Comparison of ENCODE assay signal across 23 cellular contexts in the genomic region with DNA sequence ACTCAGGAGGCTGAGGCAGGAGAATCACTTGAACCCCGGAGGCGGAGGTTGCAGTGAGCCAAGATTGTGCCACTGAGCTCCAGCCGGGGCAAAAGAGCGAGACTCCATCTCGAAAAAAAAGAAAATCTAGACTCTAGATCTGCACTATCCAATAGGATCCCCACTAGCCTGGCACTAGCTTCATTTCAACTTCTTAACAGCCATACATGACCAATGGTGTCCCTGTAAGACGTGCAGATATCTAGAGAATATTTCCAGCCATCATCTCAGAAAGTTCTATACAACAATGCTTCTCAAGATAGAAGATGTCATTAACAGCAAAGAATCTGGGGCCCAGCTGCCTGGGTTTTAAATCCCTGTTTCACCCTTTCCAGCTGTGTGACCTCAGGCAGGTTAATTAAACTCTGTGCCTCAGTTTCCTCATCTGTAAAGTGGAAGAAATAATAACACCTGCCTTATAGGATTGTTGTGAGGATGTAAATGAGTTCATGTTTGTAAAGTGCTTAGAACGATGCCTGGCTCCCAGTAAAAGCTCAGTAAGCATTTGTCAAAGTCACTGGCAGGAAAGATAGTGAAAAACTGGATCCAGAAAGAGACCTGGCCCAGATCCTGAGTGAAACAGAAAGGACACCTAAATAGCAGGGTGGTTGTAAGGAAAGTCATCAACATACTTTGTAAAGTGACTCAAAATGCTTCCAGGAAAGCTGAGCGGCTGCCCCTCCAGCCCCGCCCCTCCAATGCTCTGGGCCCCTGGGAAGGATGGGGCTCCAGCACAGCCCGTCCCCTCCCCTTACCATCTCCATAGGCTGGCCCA. TPM values are rescaled to one million over a fixed set of nuclear protein-coding genes. Genes with fewer than 3 reads are reported as not detected.
"Had no signal": no experiment of that assay in that cellular context is flagged by ENCODE, and none has a peak within 500 bp of the region (broad histone marks: within the 10 kb centered on the region; RNA-seq: fewer than 3 reads in every experiment).

No MANE protein-coding gene starts in this region.

- H3K27me3 ChIP-seq: sigmoid colon had no signal

- H3K9me3 ChIP-seq: sigmoid colon had no signal

- H3K27me3 Mint-ChIP-seq: activated naive CD8-positive, alpha-beta T cell treated with anti-CD3 and anti-CD28 coated beads for 36 hours had no signal

- H3K27ac ChIP-seq: SK-N-MC had no signal

- H3K4me3 ChIP-seq: lung, sigmoid colon, SK-N-MC had no signal

- H3K9me3 Mint-ChIP-seq: activated naive CD8-positive, alpha-beta T cell treated with anti-CD3 and anti-CD28 coated beads for 36 hours; endodermal cell; nephron progenitor cell had no signal

- DNase-seq: activated CD8-positive, alpha-beta memory T cell treated with anti-CD3 and anti-CD28 coated beads for 24 hours; activated effector memory CD4-positive, alpha-beta T cell treated with anti-CD3 and anti-CD28 coated beads, Interleukin-2, amount 50 U/mL, for 16 hours; activated naive CD8-positive, alpha-beta T cell treated with anti-CD3 and anti-CD28 coated beads for 36 hours; anterior cingulate cortex; endodermal cell; erythroblast; glutamatergic neuron; nephron progenitor cell; sigmoid colon; stimulated activated CD4-positive, alpha-beta T cell treated with anti-CD3 and anti-CD28 coated beads, Interleukin-2, amount 100 ng/mL, for 24 hours; stimulated activated naive CD4-positive, alpha-beta T cell treated with Interleukin-2 at 50 U/mL for 16 hours; T-helper 2 cell had no signal

- H3K27ac Mint-ChIP-seq: activated naive CD8-positive, alpha-beta T cell treated with anti-CD3 and anti-CD28 coated beads for 36 hours; endodermal cell; nephron progenitor cell had no signal

- H3K4me3 Mint-ChIP-seq: activated naive CD8-positive, alpha-beta T cell treated with anti-CD3 and anti-CD28 coated beads for 36 hours; endodermal cell; nephron progenitor cell had no signal

RNA-seq across cellular contexts. Expression of a gene that starts 28.1 kb away (rescaled TPM):
- total RNA-seq: bronchial epithelial cell, endodermal cell, fibroblast of villous mesenchyme, osteocyte had no signal

RNA-seq across cellular contexts. Expression of a gene that starts 43.1 kb away (rescaled TPM):
- total RNA-seq: activated naive CD8-positive, alpha-beta T cell treated with anti-CD3 and anti-CD28 coated beads for 36 hours; bronchial epithelial cell; chondrocyte; dermis microvascular lymphatic vessel endothelial cell; endodermal cell; fibroblast of villous mesenchyme; lung; mononuclear cell; osteocyte; pulmonary artery endothelial cell; sigmoid colon; temporal lobe; urinary bladder had no signal
